Comparison of ENCODE assay signal across 8 cellular contexts in genomic region chr12:47905313-47905730, GRCh38. TPM values are rescaled to one million over a fixed set of nuclear protein-coding genes. Genes with fewer than 3 reads are reported as not detected.
A peak's percentile ranks its signal among the peaks of the same experiment; 100 is the strongest.
DNase-seq lines count a peak whose midpoint lies in the region; ATAC-seq, FAIRE-seq and TF ChIP-seq lines count a peak whose summit lies in the region.

No MANE protein-coding gene starts in this region.

- H3K9me3 ChIP-seq in neutrophil: no peaks in the 10 kb centered on the region

- in situ Hi-C loops in GM13977 (cut with MboI; ENCODE audit: low pct_unique_long_range_greater_than_20kb, low sequenced_read_pairs, unreplicated experiment): no loop called here

- H3K79me2 ChIP-seq in ACC112 (ENCODE audit: control insufficient read depth, insufficient read depth, low read length, unreplicated experiment): peaks cover 22% of the 10 kb centered on the region

- peaks cover 33% of the 10 kb centered on the region for H3K27me3 Mint-ChIP-seq in T-helper 2 cell treated with Interferon-gamma antibody and Interleukin-4, amounts not matched to agents 5 μg/mL and 100 μg/mL, for 36 hours (ENCODE audit: low read depth)

- peak overlapping the region; percentile 98 for H3K4me3 Mint-ChIP-seq in T-helper 2 cell treated with Interferon-gamma antibody and Interleukin-4, amounts not matched to agents 5 μg/mL and 100 μg/mL, for 36 hours

- TF ChIP-seq CTCF in GM13977 (IDR thresholded peaks at IDR 0.05; ENCODE audit: extremely low read depth, insufficient read depth, missing control alignments) (peak; percentile 60), fibroblast of pulmonary artery (IDR thresholded peaks at IDR 0.05; ENCODE audit: low read length, missing control alignments) (no peak), neutrophil (IDR thresholded peaks at IDR 0.05) (no peak)

- peak overlapping the region; percentile 88 for H2AFZ ChIP-seq in ACC112 (ENCODE audit: low read length, unreplicated experiment)

- FAIRE-seq in H54 (lab: Jason Lieb, UNC): no peak

- H3K4me3 ChIP-seq in ACC112 (ENCODE audit: low read depth, low read length): peak overlapping the region; percentile 85
- peak overlapping the region; percentile 69 for H3K4me3 ChIP-seq in fibroblast of pulmonary artery (replicated peaks; ENCODE audit: low read depth, low read length)
- peak overlapping the region; percentile 90 to 92 for H3K4me3 ChIP-seq in neutrophil (ENCODE audit: low read depth in 1 of 2, low read length in 1 of 2)

- no peak for DNase-seq in GM13977 (ENCODE audit: low spot score)
- no peak for DNase-seq in T-helper 2 cell treated with Interferon-gamma antibody and Interleukin-4, amounts not matched to agents 5 μg/mL and 100 μg/mL, for 36 hours (ENCODE audit: low spot score)
- DNase-seq in fibroblast of pulmonary artery (ENCODE audit: low read depth): no peak
- no peak for DNase-seq in mesenteric fat pad (ENCODE audit: low spot score)
- no peak for DNase-seq in H54 (ENCODE audit: insufficient read length, low spot score)

- no peak overlapping the region for H3K27ac ChIP-seq in ACC112 (ENCODE audit: low read depth, low read length)
- H3K27ac ChIP-seq in neutrophil: peak overlapping the region; percentile 93

- H3K4me1 ChIP-seq in ACC112 (ENCODE audit: control insufficient read depth, insufficient read depth, low read length, unreplicated experiment): peaks cover 30% of the 10 kb centered on the region
- H3K4me1 ChIP-seq in neutrophil (ENCODE audit: control insufficient read depth in 1 of 2, insufficient read depth in 1 of 2, low read depth in 1 of 2, low read length in 1 of 2): peaks cover 50% of the 10 kb centered on the region in 2 experiments

- TF ChIP-seq POLR2A in H54 (IDR thresholded peaks at IDR 0.05; ENCODE audit: low read depth, low read length): no peak

- no peak overlapping the region for H3K27ac Mint-ChIP-seq in T-helper 2 cell treated with Interferon-gamma antibody and Interleukin-4, amounts not matched to agents 5 μg/mL and 100 μg/mL, for 36 hours

- H3K4me1 Mint-ChIP-seq in T-helper 2 cell treated with Interferon-gamma antibody and Interleukin-4, amounts not matched to agents 5 μg/mL and 100 μg/mL, for 36 hours (ENCODE audit: low read depth): peaks cover 42% of the 10 kb centered on the region

- peak; percentile 22 for ATAC-seq in HG03135 (IDR thresholded peaks at IDR 0.05; ENCODE audit: unreplicated experiment)

- H3K27me3 ChIP-seq in ACC112 (ENCODE audit: insufficient read depth, low read length) (peaks cover 26% of the 10 kb centered on the region), neutrophil (peaks cover 36% of the 10 kb centered on the region)

- H3K9me3 Mint-ChIP-seq in T-helper 2 cell treated with Interferon-gamma antibody and Interleukin-4, amounts not matched to agents 5 μg/mL and 100 μg/mL, for 36 hours: no peaks in the 10 kb centered on the region

- no peaks in the 10 kb centered on the region for H3K36me3 ChIP-seq in ACC112 (ENCODE audit: insufficient read depth, low read length)
- no peaks in the 10 kb centered on the region for H3K36me3 ChIP-seq in neutrophil

- peaks cover 8% of the 10 kb centered on the region for H3K36me3 Mint-ChIP-seq in T-helper 2 cell treated with Interferon-gamma antibody and Interleukin-4, amounts not matched to agents 5 μg/mL and 100 μg/mL, for 36 hours (ENCODE audit: low read depth)

RNA-seq across cellular contexts. Expression of gene VDR, which starts 0.5 kb away (rescaled TPM):
- 9.8 TPM for total RNA-seq in mesenteric fat pad

RNA-seq across cellular contexts. Expression of gene TMEM106C, which starts 58.1 kb away (rescaled TPM):
- 34.5 TPM for total RNA-seq in mesenteric fat pad
